Comparison of ENCODE assay signal across 1 cellular context in genomic region chr1:112359961-112360767, GRCh38.
TF ChIP-seq lines count a peak whose summit lies in the region.

No MANE protein-coding gene starts in this region.

TF ChIP-seq in SK-N-SH treated with all-trans-retinoic acid at 6 μM for 48 hours, 23 proteins besides CTCF, POLR2A, EP300 and RAD21 (continued from another document):
- TF ChIP-seq TSHZ2 (CRISPR knock-in tag; IDR thresholded peaks at IDR 0.05) (no peak), ARNTL (CRISPR knock-in tag; IDR thresholded peaks at IDR 0.05; ENCODE audit: borderline replicate concordance, low read depth) (no peak), TOX (CRISPR knock-in tag; IDR thresholded peaks at IDR 0.05; ENCODE audit: borderline replicate concordance) (no peak)
